Comparison of ENCODE assay signal across 17 cellular contexts in the genomic region with DNA sequence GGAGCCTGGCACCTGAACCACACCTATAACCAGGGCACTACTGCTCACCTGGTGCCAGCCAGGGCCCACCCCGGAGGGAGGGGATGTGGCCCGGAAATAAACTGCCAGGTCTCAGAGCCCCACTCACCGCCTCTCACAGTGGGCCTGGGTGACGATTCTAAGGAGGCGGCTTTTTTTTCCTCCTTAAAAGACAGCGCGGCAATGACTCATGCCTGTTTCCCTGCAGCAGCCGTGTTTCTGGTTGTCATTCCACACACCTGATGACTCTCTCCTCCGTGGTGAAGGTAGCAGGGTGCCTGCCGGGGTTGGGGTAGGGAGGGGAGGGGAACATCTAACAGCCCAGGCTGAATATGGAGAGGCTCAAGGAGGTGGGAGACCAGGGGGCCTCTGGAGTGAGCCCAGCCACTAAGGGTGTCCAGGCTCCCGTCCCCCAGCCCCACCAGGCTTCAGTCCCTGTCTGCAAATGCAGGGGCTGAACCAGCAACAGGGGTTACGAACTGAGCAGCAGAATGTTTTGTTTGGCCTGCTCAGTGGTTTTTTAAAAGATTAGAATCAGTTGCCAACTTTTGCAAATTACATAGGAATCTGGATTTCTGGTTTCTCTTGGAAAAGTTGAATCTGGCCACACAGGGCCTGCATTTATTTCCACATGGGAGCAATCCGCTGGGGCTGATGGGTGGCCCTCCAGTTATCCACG.
"Had no signal": no experiment of that assay in that cellular context is flagged by ENCODE, and none has a peak within 500 bp of the region (broad histone marks: within the 10 kb centered on the region; RNA-seq: fewer than 3 reads in every experiment).

No MANE protein-coding gene starts in this region.

- H3K27ac ChIP-seq: brain microvascular endothelial cell, gastrocnemius medialis, sigmoid colon, spleen, testis, upper lobe of left lung had no signal

- H3K36me3 ChIP-seq: brain microvascular endothelial cell, gastrocnemius medialis, sigmoid colon, spleen, upper lobe of left lung had no signal

- H3K4me3 ChIP-seq: gastrocnemius medialis, lung, sigmoid colon, spleen, testis, upper lobe of left lung had no signal

- DNase-seq: activated B cell treated with CpG ODN at 0.5 μM for 24 hours; activated CD4-positive, alpha-beta T cell treated with anti-CD3 and anti-CD28 coated beads for 48 hours; activated CD8-positive, alpha-beta T cell treated with anti-CD3 and anti-CD28 coated beads for 36 hours; activated gamma-delta T cell; activated T-cell treated with anti-CD3 and anti-CD28 coated beads, Interleukin-2, amount 50 U/mL, for 72 hours; brain microvascular endothelial cell; cerebellar nuclear complex; effector memory CD4-positive, alpha-beta T cell; gastrocnemius medialis; nephron progenitor cell; sigmoid colon; spleen; stimulated activated naive CD8-positive, alpha-beta T cell treated with anti-CD3 and anti-CD28 coated beads, Interleukin-15, amount 100 ng/mL, for 72 hours; testis; upper lobe of left lung had no signal

- H3K9me3 ChIP-seq: gastrocnemius medialis, sigmoid colon, spleen, testis, upper lobe of left lung had no signal

- H3K27me3 ChIP-seq: brain microvascular endothelial cell, testis, upper lobe of left lung had no signal

- H3K4me1 ChIP-seq: gastrocnemius medialis, sigmoid colon, spleen, testis, upper lobe of left lung had no signal

- ATAC-seq: activated CD8-positive, alpha-beta T cell treated with anti-CD3 and anti-CD28 coated beads for 36 hours; activated naive CD4-positive, alpha-beta T cell treated with anti-CD3 and anti-CD28 coated beads, Interleukin-2, amount 50 U/mL, for 72 hours; activated T-cell treated with anti-CD3 and anti-CD28 coated beads, Interleukin-2, amount 50 U/mL, for 72 hours; gastrocnemius medialis; stimulated activated naive CD8-positive, alpha-beta T cell treated with anti-CD3 and anti-CD28 coated beads, Interleukin-15, amount 100 ng/mL, for 72 hours had no signal
